Comparison of ENCODE assay signal across 21 cellular contexts in the genomic region with DNA sequence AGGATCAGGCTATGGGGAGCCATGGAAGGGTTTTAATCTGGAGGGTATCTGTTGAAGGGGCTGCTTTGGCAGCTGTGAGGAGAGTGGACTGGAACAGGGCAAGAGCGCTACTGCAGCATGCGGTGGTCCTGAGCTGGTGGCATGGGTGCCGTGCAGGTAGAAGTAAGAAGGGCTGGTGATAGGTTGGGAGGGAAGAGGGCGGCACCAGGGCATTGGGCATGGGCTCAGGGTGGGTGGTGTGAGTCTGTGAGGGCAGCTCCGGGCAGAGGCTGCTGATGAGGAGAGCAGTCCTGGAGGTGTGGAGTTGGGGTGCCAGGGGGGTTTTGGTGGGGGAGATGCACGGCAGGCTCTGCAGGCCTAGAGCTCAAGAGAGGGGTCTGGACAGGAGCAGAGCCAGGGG. TPM values are rescaled to one million over a fixed set of nuclear protein-coding genes. Genes with fewer than 3 reads are reported as not detected.
DNase-seq lines count a peak whose midpoint lies in the region; ATAC-seq and TF ChIP-seq lines count a peak whose summit lies in the region.
"Had no signal": no experiment of that assay in that cellular context is flagged by ENCODE, and none has a peak within 500 bp of the region (broad histone marks: within the 10 kb centered on the region; RNA-seq: fewer than 3 reads in every experiment).

No MANE protein-coding gene starts in this region.

- DNase-seq in AG04450 (ENCODE audit: low read depth, low spot score) (no peak), SK-N-MC (ENCODE audit: low read depth, low spot score) (no peak), mesenteric fat pad (ENCODE audit: low spot score) (peak; percentile 59), ureter (ENCODE audit: low spot score) (no peak)
- no peak for DNase-seq in stimulated activated effector memory CD8-positive, alpha-beta T cell treated with anti-CD3 and anti-CD28 coated beads, Interleukin-12 subunit alpha, Interleukin-12 subunit beta, amount 100 ng/mL, for 72 hours (ENCODE audit: low spot score in 2 of 2)
- no peak for DNase-seq in CD8-positive, alpha-beta T cell
- DNase-seq: activated CD4-positive, alpha-beta T cell treated with anti-CD3 and anti-CD28 coated beads for 4 hours; activated T-cell treated with anti-CD3 and anti-CD28 coated beads, Interleukin-2, amount 50 U/mL, for 1 hour; AML-193; effector CD4-positive, alpha-beta T cell; heart left ventricle; NCI-H1694; Peyer's patch; SK-N-SH; spleen had no signal

- no peak overlapping the region for H3K9ac ChIP-seq in SK-N-MC (ENCODE audit: insufficient read length)
- H3K9ac ChIP-seq: SK-N-SH had no signal

- H3K4me3 Mint-ChIP-seq in stimulated activated effector memory CD8-positive, alpha-beta T cell treated with anti-CD3 and anti-CD28 coated beads, Interleukin-12 subunit alpha, Interleukin-12 subunit beta, amount 100 ng/mL, for 72 hours, result peak overlapping the region; percentile 61
- no peak overlapping the region for H3K4me3 Mint-ChIP-seq in CD8-positive, alpha-beta T cell
- H3K4me3 Mint-ChIP-seq: activated naive CD4-positive, alpha-beta T cell treated with anti-CD3 and anti-CD28 coated beads, Interleukin-2, amount 50 U/mL, for 24 hours; GM23338 had no signal

- CTCF ChIA-PET in AG04450 (lab: Charles Lee), result interaction anchor here (1.4 kb wide), 1 partner anchor 68 kb away, joined by 6 read pairs; no protein-coding TSS in a partner anchor
- CTCF ChIA-PET in CD8-positive, alpha-beta T cell (lab: Charles Lee), result interaction anchor here (0.7 to 1.9 kb wide), 3 partner anchors 11 to 284 kb away, joined by 3 to 6 read pairs (median 3); a partner anchor contains a TSS

- no peaks in the 10 kb centered on the region for H3K27me3 Mint-ChIP-seq in CD8-positive, alpha-beta T cell (ENCODE audit: low read depth)
- H3K27me3 Mint-ChIP-seq: activated naive CD4-positive, alpha-beta T cell treated with anti-CD3 and anti-CD28 coated beads, Interleukin-2, amount 50 U/mL, for 24 hours had no signal

- H3K36me3 ChIP-seq in SK-N-MC (ENCODE audit: insufficient read depth, low read length), result no peaks in the 10 kb centered on the region
- no peaks in the 10 kb centered on the region for H3K36me3 ChIP-seq in CD8-positive, alpha-beta T cell (ENCODE audit: insufficient read depth, low read length)
- H3K36me3 ChIP-seq: heart left ventricle, Peyer's patch, spleen, tibial nerve had no signal

- POLR2A ChIA-PET in AG04450 (lab: Yijun Ruan, JAX), result interaction anchor here (1.4 to 2.1 kb wide), 3 partner anchors 13 to 66 kb away, joined by 4 to 8 read pairs (median 4); a partner anchor contains a TSS
- POLR2A ChIA-PET in CD8-positive, alpha-beta T cell (lab: Charles Lee), result no interaction called here

- H3K9me3 ChIP-seq in AG04450 (ENCODE audit: control insufficient read depth, insufficient read depth, low read length) (no peaks in the 10 kb centered on the region), SK-N-MC (ENCODE audit: low read depth, low read length) (no peaks in the 10 kb centered on the region)
- H3K9me3 ChIP-seq in CD8-positive, alpha-beta T cell (ENCODE audit: low read length), result no peaks in the 10 kb centered on the region
- H3K9me3 ChIP-seq: heart left ventricle, Peyer's patch, SK-N-SH, spleen, tibial nerve had no signal

- peak overlapping the region; percentile 54 for H3K27ac Mint-ChIP-seq in stimulated activated effector memory CD8-positive, alpha-beta T cell treated with anti-CD3 and anti-CD28 coated beads, Interleukin-12 subunit alpha, Interleukin-12 subunit beta, amount 100 ng/mL, for 72 hours
- H3K27ac Mint-ChIP-seq in CD8-positive, alpha-beta T cell, result no peak overlapping the region
- H3K27ac Mint-ChIP-seq: GM23338 had no signal

- H3K27ac ChIP-seq in AG04450 (ENCODE audit: low read depth, low read length) (no peak overlapping the region), SK-N-MC (peak overlapping the region; percentile 35)
- no peak overlapping the region for H3K27ac ChIP-seq in CD8-positive, alpha-beta T cell (ENCODE audit: low read depth, low read length)
- H3K27ac ChIP-seq: spleen had no signal

- intact Hi-C loops in CD8-positive, alpha-beta T cell (cut with DNase I, micrococcal nuclease), result no loop called here

- H3K9me3 Mint-ChIP-seq in stimulated activated effector memory CD8-positive, alpha-beta T cell treated with anti-CD3 and anti-CD28 coated beads, Interleukin-12 subunit alpha, Interleukin-12 subunit beta, amount 100 ng/mL, for 72 hours, result no peaks in the 10 kb centered on the region
- H3K9me3 Mint-ChIP-seq in CD8-positive, alpha-beta T cell, result no peaks in the 10 kb centered on the region
- H3K9me3 Mint-ChIP-seq: activated naive CD4-positive, alpha-beta T cell treated with anti-CD3 and anti-CD28 coated beads, Interleukin-2, amount 50 U/mL, for 24 hours; GM23338; nephron had no signal

- no peak for ATAC-seq in stimulated activated effector memory CD8-positive, alpha-beta T cell treated with anti-CD3 and anti-CD28 coated beads, Interleukin-12 subunit alpha, Interleukin-12 subunit beta, amount 100 ng/mL, for 72 hours
- no peak for ATAC-seq in CD8-positive, alpha-beta T cell
- no peak for ATAC-seq in HG03521 (IDR thresholded peaks at IDR 0.05; ENCODE audit: unreplicated experiment)
- ATAC-seq: GM23338, heart left ventricle had no signal

- H3K36me3 Mint-ChIP-seq in stimulated activated effector memory CD8-positive, alpha-beta T cell treated with anti-CD3 and anti-CD28 coated beads, Interleukin-12 subunit alpha, Interleukin-12 subunit beta, amount 100 ng/mL, for 72 hours, result peaks cover 6% of the 10 kb centered on the region
- no peaks in the 10 kb centered on the region for H3K36me3 Mint-ChIP-seq in CD8-positive, alpha-beta T cell
- H3K36me3 Mint-ChIP-seq: activated naive CD4-positive, alpha-beta T cell treated with anti-CD3 and anti-CD28 coated beads, Interleukin-2, amount 50 U/mL, for 24 hours had no signal

- no peaks in the 10 kb centered on the region for H3K27me3 ChIP-seq in AG04450 (ENCODE audit: control insufficient read depth, insufficient read depth, low read length)
- no peaks in the 10 kb centered on the region for H3K27me3 ChIP-seq in CD8-positive, alpha-beta T cell (ENCODE audit: insufficient read depth, low read length)
- H3K27me3 ChIP-seq: heart left ventricle, Peyer's patch, spleen, tibial nerve had no signal

- H3K4me1 ChIP-seq in CD8-positive, alpha-beta T cell (ENCODE audit: insufficient read depth, low read length), result peaks cover 20% of the 10 kb centered on the region

- no peak for TF ChIP-seq CTCF in AG04450 (IDR thresholded peaks at IDR 0.05; ENCODE audit: low read depth, low read length)
- TF ChIP-seq CTCF in CD8-positive, alpha-beta T cell (IDR thresholded peaks at IDR 0.05), result no peak

- peaks cover 45% of the 10 kb centered on the region for H3K4me1 Mint-ChIP-seq in stimulated activated effector memory CD8-positive, alpha-beta T cell treated with anti-CD3 and anti-CD28 coated beads, Interleukin-12 subunit alpha, Interleukin-12 subunit beta, amount 100 ng/mL, for 72 hours
- peaks cover 31% of the 10 kb centered on the region for H3K4me1 Mint-ChIP-seq in CD8-positive, alpha-beta T cell (ENCODE audit: low read depth)

- H3K4me3 ChIP-seq in AG04450 (ENCODE audit: low read depth, low read length) (peak overlapping the region; percentile 70), SK-N-MC (no peak overlapping the region)
- no peak overlapping the region for H3K4me3 ChIP-seq in CD8-positive, alpha-beta T cell (ENCODE audit: low read depth, low read length)
- H3K4me3 ChIP-seq: GM23338, heart left ventricle, spleen, tibial nerve had no signal

RNA-seq across cellular contexts. Expression of a gene that starts 2.1 kb away (rescaled TPM):
- 641 and 956 TPM in 2 replicates for polyA plus RNA-seq in AG04450 (2011; rRNA removed)
- polyA minus RNA-seq in AG04450 (2011; rRNA and poly(A)+ RNA removed), result 1,663 and 2,074 TPM in 2 replicates
- total RNA-seq in mesenteric fat pad, result 13.2 TPM
- not detected for total RNA-seq in CD8-positive, alpha-beta T cell
- total RNA-seq in ureter, result 918 TPM
- total RNA-seq: pulmonary artery endothelial cell had no signal

RNA-seq across cellular contexts. Expression of a gene that starts 31.8 kb away (rescaled TPM):
- polyA plus RNA-seq in AG04450 (2011; rRNA removed), result 101 TPM in 2 replicates
- polyA minus RNA-seq in AG04450 (2011; rRNA and poly(A)+ RNA removed), result 22.3 and 22.4 TPM in 2 replicates
- total RNA-seq in mesenteric fat pad (44.2 TPM), ureter (63.3 TPM)
- 10 to 100 TPM; 29.0 to 31.8 TPM for total RNA-seq in CD8-positive, alpha-beta T cell

Comparison
In these comparisons a context has a peak if more than half of its experiments do, and no peak if none do; other contexts are left out.
1. RNA of a gene that starts 2.1 kb away (total RNA-seq): 918 TPM in ureter (single experiment); 13.2 TPM in mesenteric fat pad (single experiment) and not detected in CD8-positive, alpha-beta T cell; every median in the first group is over 10 times any median in the second.